ENCODE assay signal across 9 cellular contexts in genomic region chr19:16470541-16470910, GRCh38. TPM values are rescaled to one million over a fixed set of nuclear protein-coding genes. Genes with fewer than 3 reads are reported as not detected.
DNase-seq lines count a peak whose midpoint lies in the region; ATAC-seq and TF ChIP-seq lines count a peak whose summit lies in the region.
"Had no signal": no experiment of that assay in that cellular context is flagged by ENCODE, and none has a peak within 500 bp of the region (broad histone marks: within the 10 kb centered on the region; RNA-seq: fewer than 3 reads in every experiment).

No MANE protein-coding gene starts in this region.

- no peaks in the 10 kb centered on the region for H3K36me3 ChIP-seq in tibial nerve
- H3K36me3 ChIP-seq in uterus: no peaks in the 10 kb centered on the region

- H3K9me3 Mint-ChIP-seq in activated naive CD4-positive, alpha-beta T cell treated with anti-CD3 and anti-CD28 coated beads, Interleukin-2, amount 10 ng/mL, durations not matched to agents 7 days and 5 days: peaks cover 3% of the 10 kb centered on the region
- no peaks in the 10 kb centered on the region for H3K9me3 Mint-ChIP-seq in activated T-helper 2 cell treated with anti-CD3 and anti-CD28 coated beads, Interferon-gamma antibody, Interleukin-2, Interleukin-4, amounts not matched to agents 10 μg/mL and 5 μg/mL and 100 μg/mL, durations not matched to agents 14 hours and 24 hours and 36 hours
- H3K9me3 Mint-ChIP-seq in immature natural killer cell: no peaks in the 10 kb centered on the region

- no peak for TF ChIP-seq EP300 in tibial nerve (IDR thresholded peaks at IDR 0.05)

- DNase-seq in activated naive CD4-positive, alpha-beta T cell treated with anti-CD3 and anti-CD28 coated beads, Interleukin-2, amount 10 ng/mL, durations not matched to agents 7 days and 5 days: no peak
- no peak for DNase-seq in activated naive CD4-positive, alpha-beta T cell (lab: John Stamatoyannopoulos, UW)
- DNase-seq in activated T-helper 2 cell treated with anti-CD3 and anti-CD28 coated beads, Interferon-gamma antibody, Interleukin-2, Interleukin-4, amounts not matched to agents 10 μg/mL and 5 μg/mL and 100 μg/mL, durations not matched to agents 14 hours and 24 hours and 36 hours (ENCODE audit: low spot score): no peak
- DNase-seq in immature natural killer cell (no peak), tibial nerve (ENCODE audit: low spot score in 2 of 2) (no peak), HEK293T (ENCODE audit: extremely low spot score) (no peak), uterus (no peak)

- peaks cover 33% of the 10 kb centered on the region for H3K4me1 Mint-ChIP-seq in activated naive CD4-positive, alpha-beta T cell treated with anti-CD3 and anti-CD28 coated beads, Interleukin-2, amount 10 ng/mL, durations not matched to agents 7 days and 5 days
- H3K4me1 Mint-ChIP-seq in activated T-helper 2 cell treated with anti-CD3 and anti-CD28 coated beads, Interferon-gamma antibody, Interleukin-2, Interleukin-4, amounts not matched to agents 10 μg/mL and 5 μg/mL and 100 μg/mL, durations not matched to agents 14 hours and 24 hours and 36 hours (ENCODE audit: low read depth): peaks cover 19% of the 10 kb centered on the region
- peaks cover 45 to 57% of the 10 kb centered on the region in 2 donors for H3K4me1 Mint-ChIP-seq in immature natural killer cell

- H3K4me3 ChIP-seq in tibial nerve: peak overlapping the region in 3 of 4 donors; percentile 78 to 98 (median 93)
- H3K4me3 ChIP-seq in uterus: peak overlapping the region in 1 of 2 donors; percentile 99

- peaks cover 20% of the 10 kb centered on the region for H3K36me3 Mint-ChIP-seq in activated naive CD4-positive, alpha-beta T cell treated with anti-CD3 and anti-CD28 coated beads, Interleukin-2, amount 10 ng/mL, durations not matched to agents 7 days and 5 days
- H3K36me3 Mint-ChIP-seq in activated T-helper 2 cell treated with anti-CD3 and anti-CD28 coated beads, Interferon-gamma antibody, Interleukin-2, Interleukin-4, amounts not matched to agents 10 μg/mL and 5 μg/mL and 100 μg/mL, durations not matched to agents 14 hours and 24 hours and 36 hours (ENCODE audit: low read depth): peaks cover 15% of the 10 kb centered on the region
- H3K36me3 Mint-ChIP-seq in immature natural killer cell: no peaks in the 10 kb centered on the region

- H3K27me3 Mint-ChIP-seq in activated naive CD4-positive, alpha-beta T cell treated with anti-CD3 and anti-CD28 coated beads, Interleukin-2, amount 10 ng/mL, durations not matched to agents 7 days and 5 days: no peaks in the 10 kb centered on the region
- peaks cover 3% of the 10 kb centered on the region for H3K27me3 Mint-ChIP-seq in activated T-helper 2 cell treated with anti-CD3 and anti-CD28 coated beads, Interferon-gamma antibody, Interleukin-2, Interleukin-4, amounts not matched to agents 10 μg/mL and 5 μg/mL and 100 μg/mL, durations not matched to agents 14 hours and 24 hours and 36 hours (ENCODE audit: low read depth)
- H3K27me3 Mint-ChIP-seq in immature natural killer cell (ENCODE audit: low read depth in 3 of 3): peaks cover 0 to 4% (median 2%) of the 10 kb centered on the region in 3 donors

- 29 to 36% methylated on average over 7 of the region's 7 CpGs for WGBS in tibial nerve, 2 donors

- TF ChIP-seq POLR2A in tibial nerve (IDR thresholded peaks at IDR 0.05) (no peak), uterus (IDR thresholded peaks at IDR 0.05) (no peak)

- H3K9me3 ChIP-seq in tibial nerve: peaks cover 0 to 5% (median 0%) of the 10 kb centered on the region in 4 donors
- no peaks in the 10 kb centered on the region for H3K9me3 ChIP-seq in uterus

- peak overlapping the region in 2 of 4 donors; percentile 26 to 95 for H3K27ac ChIP-seq in tibial nerve
- peak overlapping the region in 1 of 2 donors; percentile 86 for H3K27ac ChIP-seq in uterus

- TF ChIP-seq CTCF in tibial nerve (IDR thresholded peaks at IDR 0.05) (no peak), uterus (IDR thresholded peaks at IDR 0.05) (no peak)

- CTCF ChIA-PET in activated naive CD4-positive, alpha-beta T cell treated with anti-CD3 and anti-CD28 coated beads, Interleukin-2, amount 10 ng/mL, durations not matched to agents 7 days and 5 days (lab: Charles Lee): no interaction called here
- CTCF ChIA-PET in HEK293T (lab: Yijun Ruan, JAX): interaction anchor here (1.0 kb wide), 1 partner anchor 28 kb away, joined by 3 read pairs; no protein-coding TSS in a partner anchor

- peaks cover 0 to 55% (median 18%) of the 10 kb centered on the region in 4 donors for H3K4me1 ChIP-seq in tibial nerve
- no peaks in the 10 kb centered on the region for H3K4me1 ChIP-seq in uterus

- H3K27me3 ChIP-seq in tibial nerve (no peaks in the 10 kb centered on the region), uterus (no peaks in the 10 kb centered on the region)

- H3K4me3 Mint-ChIP-seq in activated naive CD4-positive, alpha-beta T cell treated with anti-CD3 and anti-CD28 coated beads, Interleukin-2, amount 10 ng/mL, durations not matched to agents 7 days and 5 days: peak overlapping the region; percentile 89
- H3K4me3 Mint-ChIP-seq in activated T-helper 2 cell treated with anti-CD3 and anti-CD28 coated beads, Interferon-gamma antibody, Interleukin-2, Interleukin-4, amounts not matched to agents 10 μg/mL and 5 μg/mL and 100 μg/mL, durations not matched to agents 14 hours and 24 hours and 36 hours (ENCODE audit: low read depth): peak overlapping the region; percentile 87
- H3K4me3 Mint-ChIP-seq in immature natural killer cell: peak overlapping the region; percentile 89 to 92 (median 91)

- intact Hi-C loops in activated T-helper 2 cell treated with anti-CD3 and anti-CD28 coated beads, Interferon-gamma antibody, Interleukin-2, Interleukin-4, amounts not matched to agents 10 μg/mL and 5 μg/mL and 100 μg/mL, durations not matched to agents 14 hours and 24 hours and 36 hours (cut with micrococcal nuclease): no loop called here
- intact Hi-C loops in uterus (cut with DNase I; ENCODE audit: low total_unique reads): no loop called here

- no peak for ATAC-seq in HG02571 (IDR thresholded peaks at IDR 0.05; ENCODE audit: unreplicated experiment)

- H3K27ac Mint-ChIP-seq in activated naive CD4-positive, alpha-beta T cell treated with anti-CD3 and anti-CD28 coated beads, Interleukin-2, amount 10 ng/mL, durations not matched to agents 7 days and 5 days: peak overlapping the region; percentile 69
- no peak overlapping the region for H3K27ac Mint-ChIP-seq in activated T-helper 2 cell treated with anti-CD3 and anti-CD28 coated beads, Interferon-gamma antibody, Interleukin-2, Interleukin-4, amounts not matched to agents 10 μg/mL and 5 μg/mL and 100 μg/mL, durations not matched to agents 14 hours and 24 hours and 36 hours
- H3K27ac Mint-ChIP-seq in immature natural killer cell: peak overlapping the region; percentile 58 to 91 (median 83)

- POLR2A ChIA-PET in HEK293T (lab: Yijun Ruan, JAX): interaction anchor here (1.0 to 2.1 kb wide), 4 partner anchors 8 to 48 kb away, joined by 3 to 7 read pairs (median 4); partner anchors contain the start of genes C19orf44 and CALR3

TF ChIP-seq in HEK293T, 16 proteins besides CTCF, POLR2A, EP300 and RAD21:
- TF ChIP-seq L3MBTL2 (conservative IDR thresholded peaks at IDR 0.05) (no peak), SP1 (IDR thresholded peaks at IDR 0.05) (no peak), FOXK2 (IDR thresholded peaks at IDR 0.05) (no peak), FOXM1 (IDR thresholded peaks at IDR 0.05; ENCODE audit: borderline replicate concordance) (no peak), FOXA1 (IDR thresholded peaks at IDR 0.05) (no peak), ARNT (IDR thresholded peaks at IDR 0.05) (no peak), TARDBP (IDR thresholded peaks at IDR 0.05) (no peak), LEF1 (IDR thresholded peaks at IDR 0.05; ENCODE audit: borderline replicate concordance) (no peak)

RNA-seq across cellular contexts. Expression of gene EPS15L1, which starts 1.2 kb away (rescaled TPM):
- total RNA-seq in activated T-helper 2 cell treated with anti-CD3 and anti-CD28 coated beads, Interferon-gamma antibody, Interleukin-2, Interleukin-4, amounts not matched to agents 10 μg/mL and 5 μg/mL and 100 μg/mL, durations not matched to agents 14 hours and 24 hours and 36 hours: 36.9 and 40.6 TPM in 2 replicates
- polyA plus RNA-seq in immature natural killer cell: 10 to 100 TPM; 14.5 to 28.8 (median 16.4) TPM
- total RNA-seq in tibial nerve (10 to 100 TPM; 29.1 to 41.5 (median 33.3) TPM), uterus (10 to 100 TPM; 18.8 to 67.2 (median 39.6) TPM)

RNA-seq across cellular contexts. Expression of gene CALR3, which starts 25.4 kb away (rescaled TPM):
- not detected in 2 replicates for total RNA-seq in activated T-helper 2 cell treated with anti-CD3 and anti-CD28 coated beads, Interferon-gamma antibody, Interleukin-2, Interleukin-4, amounts not matched to agents 10 μg/mL and 5 μg/mL and 100 μg/mL, durations not matched to agents 14 hours and 24 hours and 36 hours
- polyA plus RNA-seq in immature natural killer cell: under 1 TPM in 1 of 3 donors, not detected in 2; 0.25 TPM
- not detected for total RNA-seq in tibial nerve
- total RNA-seq in uterus: not detected
- total RNA-seq: lung microvascular endothelial cell had no signal

RNA-seq across cellular contexts. Expression of gene C19orf44, which starts 25.7 kb away (rescaled TPM):
- 3.8 and 3.9 TPM in 2 replicates for total RNA-seq in activated T-helper 2 cell treated with anti-CD3 and anti-CD28 coated beads, Interferon-gamma antibody, Interleukin-2, Interleukin-4, amounts not matched to agents 10 μg/mL and 5 μg/mL and 100 μg/mL, durations not matched to agents 14 hours and 24 hours and 36 hours
- 1 to 10 TPM in 1 of 3 donors, under 1 TPM in 1, not detected in 1; 0.80 to 1.2 TPM for polyA plus RNA-seq in immature natural killer cell
- total RNA-seq in tibial nerve (10 to 100 TPM; 13.4 to 19.0 (median 15.8) TPM), uterus (10 to 100 TPM in 1 of 4 donors, 1 to 10 TPM in 2, under 1 TPM in 1; 0.26 to 11.9 (median 7.5) TPM)
